ENCODE assay signal across 11 cellular contexts in the genomic region with DNA sequence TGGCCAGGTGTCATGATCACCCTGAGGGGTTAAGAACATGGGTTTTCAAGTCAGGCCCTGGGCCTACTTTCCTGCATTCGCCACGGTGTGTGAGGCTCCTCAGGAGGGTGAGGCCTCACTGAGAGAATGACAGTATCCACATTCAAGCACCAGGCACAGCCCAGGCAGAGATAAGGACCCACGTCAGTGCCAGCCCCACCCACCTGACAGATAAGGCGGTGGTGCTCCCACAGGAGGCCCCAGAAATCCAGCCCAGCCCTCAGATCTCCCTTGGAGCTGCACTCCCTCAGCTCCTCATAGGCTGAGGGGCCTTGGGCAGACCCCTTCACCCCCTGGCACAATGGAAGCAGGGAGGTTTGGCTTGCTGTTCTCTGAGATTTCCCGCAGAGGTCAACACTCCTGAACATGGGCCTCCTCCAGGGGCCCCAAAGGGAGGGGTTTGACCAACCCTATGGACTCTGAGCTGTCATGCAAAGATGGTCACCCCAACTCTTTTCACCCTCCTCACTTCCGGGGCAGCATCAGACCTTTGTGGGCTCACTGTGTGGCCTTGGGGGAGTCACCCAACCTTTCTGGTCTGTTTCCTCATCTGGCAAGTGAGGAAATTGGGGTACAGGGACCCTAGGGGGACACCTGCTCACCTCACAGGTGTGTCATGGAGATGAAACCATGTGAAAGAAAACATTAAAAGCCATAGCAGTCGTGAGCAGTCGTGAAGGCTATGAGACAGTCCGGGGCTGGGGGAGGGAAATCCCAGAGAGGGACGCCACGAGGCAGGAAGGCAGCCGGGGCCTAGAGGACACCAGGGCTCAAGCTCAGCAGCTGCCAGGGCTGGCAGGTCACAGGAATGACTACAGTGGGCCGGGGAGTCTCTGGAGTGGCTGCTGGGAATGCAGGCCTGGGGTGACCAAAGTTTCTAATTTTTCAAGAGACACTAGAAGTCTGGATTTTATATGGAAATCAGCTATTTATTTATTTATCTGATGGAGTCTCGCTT. TPM values are rescaled to one million over a fixed set of nuclear protein-coding genes. Genes with fewer than 3 reads are reported as not detected.
DNase-seq lines count a peak whose midpoint lies in the region; ATAC-seq and TF ChIP-seq lines count a peak whose summit lies in the region.
"Had no signal": no experiment of that assay in that cellular context is flagged by ENCODE, and none has a peak within 500 bp of the region (broad histone marks: within the 10 kb centered on the region; RNA-seq: fewer than 3 reads in every experiment).

No MANE protein-coding gene starts in this region.

- H3K27me3 ChIP-seq in Caco-2 (replicated peaks; ENCODE audit: control insufficient read depth, insufficient read depth, low read length) (no peaks in the 10 kb centered on the region), SJCRH30 (no peaks in the 10 kb centered on the region)
- H3K27me3 ChIP-seq in naive thymus-derived CD4-positive, alpha-beta T cell (ENCODE audit: control insufficient read depth in 2 of 2, insufficient read depth in 2 of 2, low read length in 2 of 2), result no peaks in the 10 kb centered on the region

- H3K9me3 ChIP-seq in Caco-2 (no peaks in the 10 kb centered on the region), SJCRH30 (replicated peaks) (no peaks in the 10 kb centered on the region)
- no peaks in the 10 kb centered on the region for H3K9me3 ChIP-seq in naive thymus-derived CD4-positive, alpha-beta T cell (ENCODE audit: control insufficient read depth in 2 of 3, low read length in 3 of 3)

- H3K27ac ChIP-seq in SJCRH30, result no peak overlapping the region
- H3K27ac ChIP-seq in naive thymus-derived CD4-positive, alpha-beta T cell (ENCODE audit: low read depth, low read length), result peak overlapping the region; percentile 74

- intact Hi-C loops in Caco-2 (cut with micrococcal nuclease; ENCODE audit: unreplicated experiment), result loop anchor here (2.0 kb wide), 1 partner anchor 14 kb away; no protein-coding TSS in a partner anchor
- intact Hi-C loops in naive thymus-derived CD4-positive, alpha-beta T cell (cut with micrococcal nuclease), result no loop called here

- H3K4me1 Mint-ChIP-seq in Caco-2 (ENCODE audit: low read depth, unreplicated experiment), result peaks cover 7% of the 10 kb centered on the region
- peaks cover 22 to 56% (median 41%) of the 10 kb centered on the region in 7 donors for H3K4me1 Mint-ChIP-seq in naive thymus-derived CD4-positive, alpha-beta T cell

- POLR2A ChIA-PET in Caco-2 (lab: Charles Lee), result interaction anchor here (1.2 kb wide), 1 partner anchor 11 kb away, joined by 6 read pairs; no protein-coding TSS in a partner anchor
- POLR2A ChIA-PET in naive thymus-derived CD4-positive, alpha-beta T cell (lab: Charles Lee), result interaction anchor here (1.4 to 5.4 kb wide), 7 partner anchors 7 to 31 kb away, joined by 4 to 36 read pairs (median 5); partner anchors contain the start of gene ARL2BP

- DNase-seq in Caco-2 (peak; percentile 79 to 90), SJCRH30 (peak; percentile 65 to 72), fibroblast of villous mesenchyme (ENCODE audit: low read depth) (peak; percentile 86)
- DNase-seq in naive thymus-derived CD4-positive, alpha-beta T cell, result no peak
- no peak for DNase-seq in stimulated activated CD8-positive, alpha-beta memory T cell treated with anti-CD3 and anti-CD28 coated beads, Interleukin-4, amount 100 ng/mL, for 48 hours
- DNase-seq: activated CD4-positive, alpha-beta T cell treated with anti-CD3 and anti-CD28 coated beads for 1 hour; amniotic stem cell; NCI-H1105 had no signal

- TF ChIP-seq CTCF in Caco-2 (IDR thresholded peaks at IDR 0.05; ENCODE audit: insufficient read depth in 1 of 2, low read depth in 1 of 2, low read length in 1 of 2, severe bottlenecking in 1 of 2, unreplicated experiment in 1 of 2), result no peak
- no peak for TF ChIP-seq CTCF in fibroblast of villous mesenchyme (IDR thresholded peaks at IDR 0.05; ENCODE audit: insufficient read depth, low read depth, low read length)

- H3K27me3 Mint-ChIP-seq in Caco-2 (ENCODE audit: insufficient read depth, unreplicated experiment), result no peaks in the 10 kb centered on the region
- no peaks in the 10 kb centered on the region for H3K27me3 Mint-ChIP-seq in naive thymus-derived CD4-positive, alpha-beta T cell

- H3K36me3 Mint-ChIP-seq in Caco-2 (ENCODE audit: insufficient read depth, unreplicated experiment), result peaks cover 6% of the 10 kb centered on the region
- H3K36me3 Mint-ChIP-seq in naive thymus-derived CD4-positive, alpha-beta T cell, result no peaks in the 10 kb centered on the region

- no peak overlapping the region for H3K4me3 Mint-ChIP-seq in Caco-2 (ENCODE audit: unreplicated experiment)
- peak overlapping the region in 7 of 10 donors; percentile 26 to 77 (median 44) for H3K4me3 Mint-ChIP-seq in naive thymus-derived CD4-positive, alpha-beta T cell

- ATAC-seq in naive thymus-derived CD4-positive, alpha-beta T cell, result no peak
- no peak for ATAC-seq in HG03342 (IDR thresholded peaks at IDR 0.05; ENCODE audit: unreplicated experiment)
- no peak for ATAC-seq in GM21717 (IDR thresholded peaks at IDR 0.05; ENCODE audit: unreplicated experiment)
- ATAC-seq in HG03571 (IDR thresholded peaks at IDR 0.05; ENCODE audit: unreplicated experiment), result no peak

- H3K4me3 ChIP-seq in Caco-2 (ENCODE audit: low read depth, low read length), result no peak overlapping the region
- H3K4me3 ChIP-seq in SJCRH30, result no peak overlapping the region
- H3K4me3 ChIP-seq in fibroblast of villous mesenchyme (ENCODE audit: low read depth, low read length), result no peak overlapping the region
- no peak overlapping the region for H3K4me3 ChIP-seq in naive thymus-derived CD4-positive, alpha-beta T cell (ENCODE audit: low read length)

- BruUV-seq in Caco-2 (replicated peaks; lab: Mats Ljungman, UMichigan), result TSS peak; percentile 92

- H3K9me3 Mint-ChIP-seq in Caco-2 (ENCODE audit: unreplicated experiment), result no peaks in the 10 kb centered on the region
- no peaks in the 10 kb centered on the region for H3K9me3 Mint-ChIP-seq in naive thymus-derived CD4-positive, alpha-beta T cell

- no peaks in the 10 kb centered on the region for H3K36me3 ChIP-seq in Caco-2 (ENCODE audit: control insufficient read depth, insufficient read depth, low read length)
- no peaks in the 10 kb centered on the region for H3K36me3 ChIP-seq in SJCRH30
- no peaks in the 10 kb centered on the region for H3K36me3 ChIP-seq in naive thymus-derived CD4-positive, alpha-beta T cell (ENCODE audit: control insufficient read depth in 2 of 3, insufficient read depth in 3 of 3, low read length in 3 of 3)

- H3K4me1 ChIP-seq in Caco-2, result peaks cover 24% of the 10 kb centered on the region
- peaks cover 3% of the 10 kb centered on the region for H3K4me1 ChIP-seq in SJCRH30
- peaks cover 14 to 50% of the 10 kb centered on the region in 2 donors for H3K4me1 ChIP-seq in naive thymus-derived CD4-positive, alpha-beta T cell (ENCODE audit: control insufficient read depth in 2 of 2, insufficient read depth in 2 of 2, low read length in 2 of 2)

- peak overlapping the region; percentile 21 for H3K27ac Mint-ChIP-seq in Caco-2 (ENCODE audit: unreplicated experiment)
- H3K27ac Mint-ChIP-seq in naive thymus-derived CD4-positive, alpha-beta T cell, result peak overlapping the region in 8 of 9 donors; percentile 94 to 99 (median 98)

- CTCF ChIA-PET in Caco-2 (lab: Charles Lee), result interaction anchor here (0.5 to 0.9 kb wide), 2 partner anchors 15 to 83 kb away, joined by 3 read pairs; partner anchors contain the start of genes PSME3IP1 and RSPRY1
- CTCF ChIA-PET in naive thymus-derived CD4-positive, alpha-beta T cell (lab: Charles Lee), result no interaction called here

RNA-seq across cellular contexts. Expression of gene PLLP, which starts 15.4 kb away (rescaled TPM):
- total RNA-seq in Caco-2 (2022) (53.0 and 54.0 TPM in 2 replicates), fibroblast of villous mesenchyme (under 0.01 TPM in 1 of 2 replicates, not detected in the other)
- 0.30 and 0.49 TPM in 2 replicates for total RNA-seq in SJCRH30 (2014; rRNA removed; shearing (Covaris generic))
- 1 to 10 TPM in 4 of 5 experiments, under 1 TPM in 1; 0.36 to 8.4 (median 3.3) TPM for total RNA-seq in naive thymus-derived CD4-positive, alpha-beta T cell
- 10 to 100 TPM; 10.0 to 26.0 TPM for polyA plus RNA-seq in naive thymus-derived CD4-positive, alpha-beta T cell

RNA-seq across cellular contexts. Expression of gene ARL2BP, which starts 24.0 kb away (rescaled TPM):
- 38.5 and 47.6 TPM in 2 replicates for total RNA-seq in Caco-2 (2022)
- total RNA-seq in SJCRH30 (2014; rRNA removed; shearing (Covaris generic)), result 67.0 and 69.3 TPM in 2 replicates
- 91.2 and 134 TPM in 2 replicates for total RNA-seq in fibroblast of villous mesenchyme
- total RNA-seq in naive thymus-derived CD4-positive, alpha-beta T cell, result 10 to 100 TPM; 32.6 to 57.7 (median 37.9) TPM
- 100 to 1,000 TPM; 146 to 166 TPM for polyA plus RNA-seq in naive thymus-derived CD4-positive, alpha-beta T cell

Comparison
In these comparisons a context has a peak if more than half of its experiments do, and no peak if none do; other contexts are left out.
1. DNase-seq: peak in Caco-2 (2 of 2), SJCRH30 (2 of 2) and fibroblast of villous mesenchyme (single experiment); none in naive thymus-derived CD4-positive, alpha-beta T cell (0 of 9) and stimulated activated CD8-positive, alpha-beta memory T cell treated with anti-CD3 and anti-CD28 coated beads, Interleukin-4, amount 100 ng/mL, for 48 hours (single experiment).